In the genomic region with DNA sequence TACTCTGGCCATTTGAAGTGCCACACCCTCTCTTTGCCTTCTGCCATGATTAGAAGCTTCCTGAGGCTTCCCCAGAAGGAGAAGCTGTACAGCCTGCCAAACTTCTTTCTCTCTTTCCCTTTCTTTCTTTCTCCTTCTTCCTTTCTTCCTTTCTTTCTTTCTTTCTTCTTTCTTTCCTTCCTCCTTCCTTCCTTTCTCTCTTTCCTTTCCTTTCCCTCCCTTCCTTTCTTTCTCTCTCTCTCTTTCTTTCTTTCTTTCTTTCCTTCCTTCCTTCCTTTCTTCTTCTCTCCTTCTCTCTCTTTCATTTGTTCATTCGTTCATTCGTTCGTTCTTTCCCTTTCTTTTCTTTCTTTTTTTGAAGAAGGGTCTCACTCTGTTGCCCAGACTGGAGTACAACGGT, we compare ENCODE assay signal across 11 cellular contexts.
"Had no signal": no experiment of that assay in that cellular context is flagged by ENCODE, and none has a peak within 500 bp of the region (broad histone marks: within the 10 kb centered on the region; RNA-seq: fewer than 3 reads in every experiment).

No MANE protein-coding gene starts in this region.

- ATAC-seq: GM23338, HCT116 had no signal

- H3K27ac Mint-ChIP-seq: GM23338, H9, HFFc6 had no signal

- H2AFZ ChIP-seq: GM23248, GM23338 had no signal

- H3K27ac ChIP-seq: GM23248 had no signal

- H3K9me3 ChIP-seq: HAP-1 had no signal

- H3K4me3 ChIP-seq: GM23248, GM23338, HAP-1 had no signal

- H3K9ac ChIP-seq: GM23248 had no signal

- FAIRE-seq: H1, H54 had no signal

- DNase-seq: GM23248, GOT3, H7, H9, HCEC 1CT, HFFc6 had no signal

- H3K4me1 ChIP-seq: HAP-1 had no signal

- H3K36me3 ChIP-seq: HAP-1 had no signal

- H3K4me3 Mint-ChIP-seq: GM23338, H9, HFFc6 had no signal

- H3K9me3 Mint-ChIP-seq: GM23338, H9, HFFc6 had no signal

- H3K4me2 ChIP-seq: GM23338 had no signal
